Comparison of ENCODE assay signal across 9 cellular contexts in genomic region chrX:147803948-147804347, GRCh38.
DNase-seq lines count a peak whose midpoint lies in the region; ATAC-seq and TF ChIP-seq lines count a peak whose summit lies in the region.
"Had no signal": no experiment of that assay in that cellular context is flagged by ENCODE, and none has a peak within 500 bp of the region (broad histone marks: within the 10 kb centered on the region; RNA-seq: fewer than 3 reads in every experiment).

No MANE protein-coding gene starts in this region.

- no peak overlapping the region for H3K4me3 ChIP-seq in GM06990 (replicated peaks; ENCODE audit: low read depth, low read length)

- no peak for ATAC-seq in HG02840 (IDR thresholded peaks at IDR 0.05; ENCODE audit: low FRiP score, unreplicated experiment)
- ATAC-seq: effector memory CD8-positive, alpha-beta T cell had no signal

- TF ChIP-seq CTCF in GM06990 (IDR thresholded peaks at IDR 0.05; ENCODE audit: insufficient read depth, low read length, poor library complexity, severe bottlenecking) = peak; percentile 41

- no peak for DNase-seq in GM06990 (ENCODE audit: extremely low read depth, insufficient read length)
- peak; percentile 18 for DNase-seq in H4 (ENCODE audit: low spot score)
- peak; percentile 15 to 45 for DNase-seq in NOMO-1 (lab: John Stamatoyannopoulos, UW; ENCODE audit: unreplicated experiment in 2 of 2)
- peak; percentile 23 for DNase-seq in foreskin melanocyte
- no peak for DNase-seq in DMS79 treated with DMSO at 0.1 percent for 48 hours (lab: John Stamatoyannopoulos, UW)
- DNase-seq in HUDEP-2 (lab: John Stamatoyannopoulos, UW; ENCODE audit: unreplicated experiment in 76 of 76) = no peak
- no peak for DNase-seq in NCI-H146 treated with DMSO at 0.1 percent for 48 hours (lab: John Stamatoyannopoulos, UW; ENCODE audit: unreplicated experiment)

- no peaks in the 10 kb centered on the region for H3K27me3 ChIP-seq in GM06990 (replicated peaks; ENCODE audit: control insufficient read depth, insufficient read depth, low read length)

- no peaks in the 10 kb centered on the region for H3K36me3 ChIP-seq in GM06990 (ENCODE audit: control insufficient read depth, insufficient read depth, low read length)

Comparison
In these comparisons a context has a peak if more than half of its experiments do, and no peak if none do; other contexts are left out.
1. DNase-seq: peak in H4 (single experiment), NOMO-1 (2 of 2) and foreskin melanocyte (single experiment); none in GM06990 (single experiment), DMS79 treated with DMSO at 0.1 percent for 48 hours (single experiment), HUDEP-2 (0 of 76) and NCI-H146 treated with DMSO at 0.1 percent for 48 hours (single experiment).